ENCODE assay signal across 27 cellular contexts in genomic region chr10:48806282-48806681, GRCh38.
DNase-seq lines count a peak whose midpoint lies in the region; ATAC-seq and TF ChIP-seq lines count a peak whose summit lies in the region.
"Had no signal": no experiment of that assay in that cellular context is flagged by ENCODE, and none has a peak within 500 bp of the region (broad histone marks: within the 10 kb centered on the region; RNA-seq: fewer than 3 reads in every experiment).

No MANE protein-coding gene starts in this region.

- H3K27ac Mint-ChIP-seq in neural progenitor cell, result peak overlapping the region; percentile 36
- H3K27ac Mint-ChIP-seq: activated CD4-positive, alpha-beta memory T cell treated with anti-CD3 and anti-CD28 coated beads for 36 hours; CD4-positive, alpha-beta memory T cell; immature natural killer cell had no signal

- TF ChIP-seq CTCF in heart left ventricle (IDR thresholded peaks at IDR 0.05) (no peak), neural progenitor cell (IDR thresholded peaks at IDR 0.05) (no peak), BE2C (IDR thresholded peaks at IDR 0.05; ENCODE audit: low read depth, low read length) (no peak)

- H3K79me2 ChIP-seq in neural progenitor cell (ENCODE audit: low read depth), result no peaks in the 10 kb centered on the region

- in situ Hi-C loops in HAP-1 (cut with MboI; ENCODE audit: low sequenced_read_pairs), result no loop called here

- no peaks in the 10 kb centered on the region for H3K27me3 Mint-ChIP-seq in neural progenitor cell (ENCODE audit: insufficient read depth, low read depth)

- H3K9me3 ChIP-seq in heart left ventricle (no peaks in the 10 kb centered on the region), neural progenitor cell (ENCODE audit: low read depth) (no peaks in the 10 kb centered on the region), BE2C (no peaks in the 10 kb centered on the region), HAP-1 (no peaks in the 10 kb centered on the region)
- H3K9me3 ChIP-seq: left lung, mucosa of descending colon had no signal

- no peak for TF ChIP-seq POLR2A in heart left ventricle (IDR thresholded peaks at IDR 0.05)

- 63 to 83% (median 74%) methylated on average over 4 of the region's 4 CpGs for WGBS in heart left ventricle, 4 donors

- peaks cover 18% of the 10 kb centered on the region for H3K4me1 Mint-ChIP-seq in neural progenitor cell

- H3K4me3 Mint-ChIP-seq in neural progenitor cell, result peak overlapping the region; percentile 24
- H3K4me3 Mint-ChIP-seq: activated CD4-positive, alpha-beta memory T cell treated with anti-CD3 and anti-CD28 coated beads for 36 hours; CD4-positive, alpha-beta memory T cell had no signal

- intact Hi-C loops in heart left ventricle (cut with DNase I) (no loop called here), left cardiac atrium (cut with DNase I) (no loop called here)

- no peak overlapping the region for H3K4me2 ChIP-seq in neural progenitor cell
- H3K4me2 ChIP-seq: KMS-11, smooth muscle cell had no signal

- DNase-seq in heart left ventricle, result no peak
- no peak for DNase-seq in left cardiac atrium
- DNase-seq in neural progenitor cell (ENCODE audit: low spot score), result peak; percentile 23
- no peak for DNase-seq in BE2C
- no peak for DNase-seq in HAP-1 (ENCODE audit: low spot score in 2 of 2)
- no peak for DNase-seq in stimulated activated naive CD4-positive, alpha-beta T cell (lab: John Stamatoyannopoulos, UW)
- DNase-seq: ACHN; activated CD4-positive, alpha-beta memory T cell treated with anti-CD3 and anti-CD28 coated beads for 36 hours; activated gamma-delta T cell; activated T-cell treated with anti-CD3 and anti-CD28 coated beads for 4 hours; amniotic stem cell; CD4-positive, alpha-beta memory T cell; DMS 273 treated with DMSO at 0.1 percent for 48 hours; immature natural killer cell; left lung; NCI-H1694; NCI-H2171 treated with DMSO at 0.1 percent for 48 hours; NCI-H526 treated with DMSO at 0.1 percent for 48 hours; RPMI8226; stimulated activated naive CD8-positive, alpha-beta T cell treated with anti-CD3 and anti-CD28 coated beads, Interleukin-15, Interleukin-2, amounts not matched to agents 100 U/mL and 50 U/mL, for 24 hours; trophoblast cell; WERI-Rb-1 had no signal

- peaks cover 0 to 62% (median 34%) of the 10 kb centered on the region in 12 donors for H3K4me1 ChIP-seq in heart left ventricle
- peaks cover 11% of the 10 kb centered on the region for H3K4me1 ChIP-seq in neural progenitor cell
- no peaks in the 10 kb centered on the region for H3K4me1 ChIP-seq in BE2C
- no peaks in the 10 kb centered on the region for H3K4me1 ChIP-seq in HAP-1

- no peaks in the 10 kb centered on the region for H3K36me3 ChIP-seq in heart left ventricle
- H3K36me3 ChIP-seq in neural progenitor cell, result no peaks in the 10 kb centered on the region
- no peaks in the 10 kb centered on the region for H3K36me3 ChIP-seq in BE2C
- H3K36me3 ChIP-seq in HAP-1 (replicated peaks), result no peaks in the 10 kb centered on the region
- H3K36me3 ChIP-seq: WERI-Rb-1 had no signal

- no peaks in the 10 kb centered on the region for H3F3A ChIP-seq in neural progenitor cell (ENCODE audit: low read depth)

- ATAC-seq in heart left ventricle, result no peak
- ATAC-seq in left cardiac atrium, result no peak
- ATAC-seq in HG03432 (IDR thresholded peaks at IDR 0.05; ENCODE audit: unreplicated experiment), result no peak
- ATAC-seq: stimulated activated naive CD8-positive, alpha-beta T cell treated with anti-CD3 and anti-CD28 coated beads, Interleukin-15, Interleukin-2, amounts not matched to agents 100 U/mL and 50 U/mL, for 24 hours had no signal

- no peaks in the 10 kb centered on the region for H3K36me3 Mint-ChIP-seq in neural progenitor cell
- H3K36me3 Mint-ChIP-seq: activated CD4-positive, alpha-beta memory T cell treated with anti-CD3 and anti-CD28 coated beads for 36 hours; CD4-positive, alpha-beta memory T cell; immature natural killer cell had no signal

- H3K27me3 ChIP-seq in heart left ventricle, result no peaks in the 10 kb centered on the region
- H3K27me3 ChIP-seq in neural progenitor cell, result no peaks in the 10 kb centered on the region
- H3K27me3 ChIP-seq in BE2C, result no peaks in the 10 kb centered on the region
- H3K27me3 ChIP-seq in HAP-1 (ENCODE audit: low read depth), result no peaks in the 10 kb centered on the region
- H3K27me3 ChIP-seq: left lung had no signal

- no peaks in the 10 kb centered on the region for H4K20me1 ChIP-seq in neural progenitor cell (ENCODE audit: low read depth)

- H2AFZ ChIP-seq in neural progenitor cell (replicated peaks), result peak overlapping the region; percentile 77

- H3K4me3 ChIP-seq in heart left ventricle (no peak overlapping the region), neural progenitor cell (no peak overlapping the region), BE2C (ENCODE audit: low read depth, low read length) (no peak overlapping the region), HAP-1 (no peak overlapping the region)
- H3K4me3 ChIP-seq: left lung, mucosa of descending colon, smooth muscle cell had no signal

- no peaks in the 10 kb centered on the region for H3K9me3 Mint-ChIP-seq in neural progenitor cell
- H3K9me3 Mint-ChIP-seq: activated CD4-positive, alpha-beta memory T cell treated with anti-CD3 and anti-CD28 coated beads for 36 hours; immature natural killer cell had no signal

- H3K27ac ChIP-seq in heart left ventricle (peak overlapping the region in 10 of 12 donors; percentile 13 to 72 (median 56)), cingulate gyrus (ENCODE audit: low read depth, low read length) (peak overlapping the region; percentile 34), neural progenitor cell (no peak overlapping the region)
- H3K27ac ChIP-seq: KMS-11, left lung, WERI-Rb-1 had no signal

- H3K9ac ChIP-seq in neural progenitor cell, result no peak overlapping the region
- H3K9ac ChIP-seq: KMS-11 had no signal
